In genomic region chr14:53975444-53975843, GRCh38 we compare ENCODE assay signal across 24 cellular contexts.
"Had no signal": no experiment of that assay in that cellular context is flagged by ENCODE, and none has a peak within 500 bp of the region (broad histone marks: within the 10 kb centered on the region; RNA-seq: fewer than 3 reads in every experiment).

No MANE protein-coding gene starts in this region.

- H3K4me3 ChIP-seq: MG63, SJSA1, SK-N-MC had no signal

- H3K27ac ChIP-seq: SJSA1, SK-N-MC had no signal

- FAIRE-seq: RCC 7860 had no signal

- H3K27me3 ChIP-seq: MG63, SJSA1 had no signal

- H3K36me3 ChIP-seq: MG63, SJSA1 had no signal

- DNase-seq: IMR-90, Karpas-422, KG1, MG63, NCI-H1092, NCI-H1105 treated with DMSO at 0.1 percent for 48 hours, NCI-H1417 treated with DMSO at 0.1 percent for 48 hours, NCI-H146, NCI-H1694 treated with DMSO at 0.1 percent for 48 hours, NCI-H1930, NCI-H2081, NCI-H2107, NCI-H345, NCI-H446 treated with DMSO at 0.1 percent for 48 hours, NCI-H524, NCI-H526 treated with DMSO at 0.1 percent for 48 hours, NCI-H748 treated with DMSO at 0.1 percent for 48 hours, Right ventricle myocardium superior, RPMI8226, SIG-M5, T-helper 1 cell had no signal

- H3K9me3 ChIP-seq: MG63, SJSA1 had no signal
